ENCODE assay signal across 19 cellular contexts in the genomic region with DNA sequence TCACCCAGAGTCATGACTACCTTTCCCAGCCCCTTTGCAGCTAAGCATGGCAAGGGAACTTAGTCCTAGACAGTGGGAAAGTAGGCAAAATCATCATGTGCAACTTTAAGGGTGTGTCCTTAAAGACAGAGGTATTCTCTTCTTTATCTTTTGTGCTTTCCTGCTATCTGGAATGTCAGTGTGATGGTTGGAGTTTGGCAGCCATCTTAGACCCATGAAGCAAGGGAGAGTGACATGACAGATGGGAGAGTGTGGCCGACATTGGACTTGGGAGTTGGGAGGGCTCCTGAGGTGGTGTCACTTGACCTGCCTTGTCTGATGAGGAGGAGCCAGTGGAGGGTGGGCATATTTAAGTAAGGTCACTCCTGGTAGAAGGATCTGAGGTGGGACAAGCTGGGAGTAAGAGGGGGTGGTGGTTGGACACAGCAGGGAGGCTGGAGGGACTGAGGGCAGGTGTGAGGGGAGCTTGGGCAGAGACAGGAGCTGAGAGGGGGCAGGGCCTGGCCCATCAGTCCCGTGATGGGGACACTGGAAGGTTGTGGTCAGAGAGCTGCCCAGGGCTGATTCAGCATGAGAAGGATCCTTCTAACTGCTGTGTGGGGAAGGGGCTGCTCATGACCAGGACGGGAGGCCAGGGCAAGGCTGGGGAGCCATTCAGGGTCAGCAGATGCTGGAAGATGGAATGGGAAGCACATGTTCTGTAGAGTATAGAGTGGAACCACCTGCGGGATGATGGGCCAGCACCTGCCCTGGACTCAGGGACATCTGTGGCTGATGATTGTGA. TPM values are rescaled to one million over a fixed set of nuclear protein-coding genes. Genes with fewer than 3 reads are reported as not detected.
DNase-seq lines count a peak whose midpoint lies in the region; FAIRE-seq and TF ChIP-seq lines count a peak whose summit lies in the region.
"Had no signal": no experiment of that assay in that cellular context is flagged by ENCODE, and none has a peak within 500 bp of the region (broad histone marks: within the 10 kb centered on the region; RNA-seq: fewer than 3 reads in every experiment).

No MANE protein-coding gene starts in this region.

- H3K9me3 ChIP-seq in HEK293 (ENCODE audit: control insufficient read depth, insufficient read depth, low read depth, low read length): no peaks in the 10 kb centered on the region
- peaks cover 28% of the 10 kb centered on the region for H3K9me3 ChIP-seq in PC-9 (ENCODE audit: insufficient read depth, low read depth)
- H3K9me3 ChIP-seq in H1 (ENCODE audit: insufficient read depth in 2 of 2, low read depth in 1 of 2, low read length in 1 of 2): no peaks in the 10 kb centered on the region
- H3K9me3 ChIP-seq in sigmoid colon: no peaks in the 10 kb centered on the region

- no peak overlapping the region for H3K4ac ChIP-seq in H1 (replicated peaks; ENCODE audit: insufficient read length, low read depth, low read length)

- no peak overlapping the region for H2BK5ac ChIP-seq in H1 (ENCODE audit: low read depth, low read length)

- H4K5ac ChIP-seq in H1 (ENCODE audit: insufficient read length, low read depth, low read length): no peak overlapping the region

- H3K23me2 ChIP-seq in H1 (ENCODE audit: low read depth, low read length): no peaks in the 10 kb centered on the region

- CTCF ChIA-PET in HEK293 (lab: Yijun Ruan, JAX): interaction anchor here (0.7 kb wide), 2 partner anchors 89 to 843 kb away, joined by 3 to 4 read pairs; no protein-coding TSS in a partner anchor
- CTCF ChIA-PET in PC-9 (lab: Charles Lee): no interaction called here
- CTCF ChIA-PET in H1 (lab: Charles Lee; ENCODE audit: partially characterized antibody): interaction anchor here (1.2 kb wide), 1 partner anchor 843 kb away, joined by 3 read pairs; no protein-coding TSS in a partner anchor

- H2BK20ac ChIP-seq in H1 (ENCODE audit: low read length): no peak overlapping the region

- no peak overlapping the region for H2BK120ac ChIP-seq in H1 (replicated peaks; ENCODE audit: low read depth, low read length)

- no peak overlapping the region for H3K9ac ChIP-seq in H1 (replicated peaks in 1 of 4; ENCODE audit: extremely low read depth in 1 of 4, low read depth in 3 of 4, low read length in 3 of 4)
- H3K9ac ChIP-seq: BLaER1 treated with 17β-estradiol and CSF1 and Interleukin-3, amounts not matched to agents 10 nM and 100 nM; GM23248 had no signal

- H2AFZ ChIP-seq in PC-9 (no peak overlapping the region), H1 (ENCODE audit: low read length) (no peak overlapping the region)
- H2AFZ ChIP-seq: GM23248 had no signal

- H2AK5ac ChIP-seq in H1 (ENCODE audit: low read depth, low read length): 0 out of 2 replicates have a peak overlapping the region, but pooled peaks have one; percentile 30

- no peak overlapping the region for H3K56ac ChIP-seq in H1 (replicated peaks; ENCODE audit: insufficient read length, low read depth, low read length)

- TF ChIP-seq CTCF in HEK293 (tag by site-specific recombination; IDR thresholded peaks at IDR 0.05) (no peak), PC-9 (conservative IDR thresholded peaks at IDR 0.05) (no peak), H1 (IDR thresholded peaks at IDR 0.05; ENCODE audit: control extremely low read depth in 1 of 3, insufficient read depth in 1 of 3, low read depth in 1 of 3, low read length in 3 of 3) (no peak), sigmoid colon (IDR thresholded peaks at IDR 0.05) (no peak)

- intact Hi-C loops in PC-9 (cut with micrococcal nuclease; ENCODE audit: unreplicated experiment): loop anchor here (5.0 kb wide), 1 partner anchor 42 kb away; no protein-coding TSS in a partner anchor
- intact Hi-C loops in sigmoid colon (cut with DNase I): no loop called here

- H3K9me2 ChIP-seq in PC-9 (ENCODE audit: insufficient read depth): no peaks in the 10 kb centered on the region

- H3K4me3 ChIP-seq in HEK293 (ENCODE audit: low read depth, low read length) (no peak overlapping the region), PC-9 (no peak overlapping the region), H1 (ENCODE audit: extremely low read depth in 1 of 4, insufficient read depth in 2 of 4, low read depth in 3 of 4, low read length in 4 of 4) (no peak overlapping the region), sigmoid colon (no peak overlapping the region)
- H3K4me3 ChIP-seq: BLaER1 treated with 17β-estradiol and CSF1 and Interleukin-3, amounts not matched to agents 10 nM and 100 nM; GM12878; GM23248 had no signal

- peaks cover 60% of the 10 kb centered on the region for H3F3A ChIP-seq in PC-9 (ENCODE audit: insufficient read depth, low read depth)

- TF ChIP-seq POLR2A in H1 (IDR thresholded peaks at IDR 0.05; ENCODE audit: control extremely low read depth in 1 of 2, low read depth in 2 of 2, low read length in 2 of 2) (no peak), sigmoid colon (IDR thresholded peaks at IDR 0.05) (no peak)

- 84% methylated on average over 4 of the region's 4 CpGs; no CpG with 5 or more reads in 1 of the 2 experiments for WGBS in H1 (ENCODE audit: extremely low coverage in 1 of 2, insufficient coverage in 1 of 2, insufficient read length in 1 of 2, insufficient replicate concordance in 2 of 2, low coverage in 1 of 2, low lambda C conversion rate in 2 of 2, missing lambda C conversion rate in 1 of 2), 2 experiments
- 73 to 82% methylated on average over 4 of the region's 4 CpGs for WGBS in sigmoid colon, 2 donors

- no peak overlapping the region for H4K8ac ChIP-seq in H1 (ENCODE audit: extremely low read depth, insufficient read depth, low read length)

- TF ChIP-seq RAD21 in H1 (IDR thresholded peaks at IDR 0.05 in 1 of 2, conservative IDR thresholded peaks at IDR 0.05 in 1 of 2; ENCODE audit: low read depth in 2 of 2, low read length in 2 of 2): no peak

- H3K27ac ChIP-seq in HEK293 (ENCODE audit: extremely low read depth, low read depth, low read length) (no peak overlapping the region), PC-9 (peak overlapping the region; percentile 58), H1 (ENCODE audit: low read depth, low read length) (no peak overlapping the region), sigmoid colon (no peak overlapping the region)
- H3K27ac ChIP-seq: BLaER1 treated with 17β-estradiol and CSF1 and Interleukin-3, amounts not matched to agents 10 nM and 100 nM; GM23248 had no signal

- H3K79me2 ChIP-seq in PC-9 (ENCODE audit: low read depth) (peaks cover 11% of the 10 kb centered on the region; the same call in 1 of the 2 replicates), H1 (ENCODE audit: control insufficient read depth in 1 of 2, insufficient read depth in 2 of 2, low read length in 2 of 2) (no peaks in the 10 kb centered on the region)

- H3K27me3 ChIP-seq in PC-9 (ENCODE audit: insufficient read depth, low read depth) (no peaks in the 10 kb centered on the region), H1 (replicated peaks in 1 of 4; ENCODE audit: control insufficient read depth in 3 of 4, extremely low read depth in 1 of 4, insufficient read depth in 3 of 4, low read length in 3 of 4) (peaks cover 0 to 3% (median 2%) of the 10 kb centered on the region in 4 experiments; a peak in 2 of 7 replicates), sigmoid colon (no peaks in the 10 kb centered on the region)
- H3K27me3 ChIP-seq: BLaER1 treated with 17β-estradiol and CSF1 and Interleukin-3, amounts not matched to agents 10 nM and 100 nM had no signal

- H3K4me2 ChIP-seq in PC-9 (no peak overlapping the region), H1 (ENCODE audit: insufficient read depth in 1 of 2, low read depth in 2 of 2, low read length in 2 of 2) (no peak overlapping the region)

- BruUV-seq in PC-9 (replicated peaks; lab: Mats Ljungman, UMichigan): no TSS peak

- H3K36me3 ChIP-seq in HEK293 (ENCODE audit: control insufficient read depth in 2 of 2, insufficient read depth in 1 of 2, low read length in 2 of 2) (no peaks in the 10 kb centered on the region), PC-9 (ENCODE audit: low read depth) (peaks cover 11% of the 10 kb centered on the region), H1 (ENCODE audit: control insufficient read depth in 2 of 4, insufficient read depth in 4 of 4, low read length in 3 of 4) (no peaks in the 10 kb centered on the region), sigmoid colon (no peaks in the 10 kb centered on the region)
- H3K36me3 ChIP-seq: BLaER1 treated with 17β-estradiol and CSF1 and Interleukin-3, amounts not matched to agents 10 nM and 100 nM had no signal

- H4K20me1 ChIP-seq in PC-9 (ENCODE audit: insufficient read depth) (no peaks in the 10 kb centered on the region), H1 (replicated peaks in 1 of 2; ENCODE audit: control insufficient read depth in 1 of 2, insufficient read depth in 2 of 2, low read length in 2 of 2) (no peaks in the 10 kb centered on the region)
- H4K20me1 ChIP-seq: BLaER1 treated with 17β-estradiol and CSF1 and Interleukin-3, amounts not matched to agents 10 nM and 100 nM had no signal

- POLR2A ChIA-PET in HEK293 (lab: Yijun Ruan, JAX) (no interaction called here), PC-9 (lab: Charles Lee; ENCODE audit: unreplicated experiment) (interaction anchor here (0.6 kb wide), 1 partner anchor 18 kb away, joined by 4 read pairs; no protein-coding TSS in a partner anchor), H1 (lab: Charles Lee; ENCODE audit: partially characterized antibody) (no interaction called here)

- H3K4me1 ChIP-seq in HEK293 (ENCODE audit: control insufficient read depth, insufficient read depth, low read length): no peaks in the 10 kb centered on the region
- H3K4me1 ChIP-seq in PC-9 (replicated peaks; ENCODE audit: insufficient read depth): peaks cover 77% of the 10 kb centered on the region
- peaks cover 0 to 5% (median 1%) of the 10 kb centered on the region in 4 experiments; a peak in 2 of 7 replicates for H3K4me1 ChIP-seq in H1 (replicated peaks in 1 of 4; ENCODE audit: control insufficient read depth in 3 of 4, insufficient read depth in 4 of 4, low read length in 3 of 4)
- H3K4me1 ChIP-seq in sigmoid colon: peaks cover 0 to 3% (median 0%) of the 10 kb centered on the region in 4 donors

- no peak for TF ChIP-seq EP300 in H1 (IDR thresholded peaks at IDR 0.05; ENCODE audit: borderline replicate concordance in 1 of 2, low read depth in 2 of 2, low read length in 2 of 2)
- TF ChIP-seq EP300 in sigmoid colon (IDR thresholded peaks at IDR 0.05): no peak

- no peak for FAIRE-seq in H1 (lab: Jason Lieb, UNC)
- FAIRE-seq: GM12878, GM19239 had no signal

- H4K91ac ChIP-seq in H1 (replicated peaks; ENCODE audit: insufficient read length, low read length): no peak overlapping the region

- H2BK15ac ChIP-seq in H1 (ENCODE audit: low read length): no peak overlapping the region

- DNase-seq in PC-9: no peak
- no peak for DNase-seq in H1 (ENCODE audit: low read depth in 1 of 2, low spot score in 2 of 2)
- DNase-seq in sigmoid colon: peak; percentile 44
- DNase-seq in foreskin melanocyte: no peak
- no peak for DNase-seq in NCI-H2227 treated with DMSO at 0.1 percent for 48 hours (lab: John Stamatoyannopoulos, UW)
- no peak for DNase-seq in stimulated activated naive CD4-positive, alpha-beta T cell (lab: John Stamatoyannopoulos, UW)
- DNase-seq: CD8-positive, alpha-beta memory T cell; DMS53; EL; GM23248; HCEC 1CT; KBM-7; NCI-H1105 treated with DMSO at 0.1 percent for 48 hours; NCI-H1694 treated with DMSO at 0.1 percent for 48 hours; NCI-H524 treated with DMSO at 0.1 percent for 48 hours had no signal

- no peak overlapping the region for H3K23ac ChIP-seq in H1 (ENCODE audit: insufficient read length)

- H3K79me1 ChIP-seq in H1 (ENCODE audit: low read depth, low read length): no peaks in the 10 kb centered on the region

- H3K18ac ChIP-seq in H1 (ENCODE audit: extremely low read depth, low read length): no peak overlapping the region

- H3K14ac ChIP-seq in H1 (ENCODE audit: insufficient read length): no peak overlapping the region

- H2BK12ac ChIP-seq in H1 (ENCODE audit: low read depth, low read length): no peak overlapping the region

RNA-seq across cellular contexts. Expression of a gene that starts 29.5 kb away (rescaled TPM):
- total RNA-seq in PC-9 (2021): 439 and 495 TPM in 2 replicates
- total RNA-seq in H1 (2021; fragmentation: NEBNext Ultra II Directional; extraction: Animal tissue kit (Norgen Biotek cat#: 25700)): 27.1 and 28.2 TPM in 2 replicates
- 15.7 and 29.0 TPM in 2 replicates for polyA plus RNA-seq in H1 (2011; rRNA removed)
- 11.1 TPM for polyA plus RNA-seq in H1 (2011; cell fraction: cytosol; rRNA removed)
- polyA plus RNA-seq in H1 (2011; cell fraction: nucleus; rRNA removed): 33.9 TPM
- polyA plus RNA-seq in H1 (2012, experiment 1 of 2): 23.8 to 30.2 TPM (median 28.1 TPM) in 4 replicates
- 12.7 TPM for polyA plus RNA-seq in H1 (2012, experiment 2 of 2)
- polyA plus RNA-seq in H1 (2013, experiment 1 of 2): 37.3 TPM
- polyA plus RNA-seq in H1 (2013, experiment 2 of 2): 40.1 TPM
- polyA minus RNA-seq in H1 (2011; rRNA and poly(A)+ RNA removed): 14.7 and 19.0 TPM in 2 replicates
- 18.0 TPM for polyA minus RNA-seq in H1 (2011; cell fraction: cytosol; rRNA and poly(A)+ RNA removed)
- 26.7 TPM for polyA minus RNA-seq in H1 (2011; cell fraction: nucleus; rRNA and poly(A)+ RNA removed)
- 10 to 100 TPM; 14.6 to 63.4 (median 35.7) TPM for total RNA-seq in sigmoid colon
- 10 to 100 TPM; 18.0 to 70.1 (median 22.2) TPM for polyA plus RNA-seq in sigmoid colon
